In genomic region chr15:77071338-77072223, GRCh38 we compare ENCODE assay signal across 1 cellular context.
TF ChIP-seq lines count a peak whose summit lies in the region.

No MANE protein-coding gene starts in this region.

TF ChIP-seq in HepG2, 621 proteins besides CTCF, POLR2A, EP300 and RAD21 (continued from another document):
- TF ChIP-seq SKIL (CRISPR knock-in tag; IDR thresholded peaks at IDR 0.05; ENCODE audit: borderline replicate concordance), result 0 out of 2 replicates have a peak, but pooled peaks have one; percentile 19
TF ChIP-seq in HepG2: peak in this region for 7.
